In genomic region chr11:85042368-85042767, GRCh38 we compare ENCODE assay signal across 5 cellular contexts.
"Had no signal": no experiment of that assay in that cellular context is flagged by ENCODE, and none has a peak within 500 bp of the region (broad histone marks: within the 10 kb centered on the region; RNA-seq: fewer than 3 reads in every experiment).

No MANE protein-coding gene starts in this region.

- DNase-seq: H9, HCEC 1CT had no signal

- H3K4me3 ChIP-seq: GM23338 had no signal

- H3K27ac ChIP-seq: HL-60 had no signal

- H2AFZ ChIP-seq: GM23338 had no signal

- H3K4me2 ChIP-seq: GM23338 had no signal

- ATAC-seq: GM23338, HepG2 had no signal
